ENCODE assay signal across 1 cellular context in genomic region chr12:95942106-95942531, GRCh38.
TF ChIP-seq lines count a peak whose summit lies in the region.

No MANE protein-coding gene starts in this region.

TF ChIP-seq in endothelial cell of umbilical vein, 7 proteins besides CTCF, POLR2A, EP300 and RAD21:
- TF ChIP-seq EZH2 (IDR thresholded peaks at IDR 0.05; ENCODE audit: borderline replicate concordance, low read depth, low read length, severe bottlenecking) (no peak), POLR2AphosphoS5 (IDR thresholded peaks at IDR 0.05; ENCODE audit: insufficient read depth, low read depth, low read length) (no peak)
- TF ChIP-seq, protein P1, sequence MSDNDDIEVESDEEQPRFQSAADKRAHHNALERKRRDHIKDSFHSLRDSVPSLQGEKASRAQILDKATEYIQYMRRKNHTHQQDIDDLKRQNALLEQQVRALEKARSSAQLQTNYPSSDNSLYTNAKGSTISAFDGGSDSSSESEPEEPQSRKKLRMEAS (IDR thresholded peaks at IDR 0.05; ENCODE audit: insufficient read depth, insufficient read length) = no peak
